21 cellular contexts compared by ENCODE assay signal in the genomic region with DNA sequence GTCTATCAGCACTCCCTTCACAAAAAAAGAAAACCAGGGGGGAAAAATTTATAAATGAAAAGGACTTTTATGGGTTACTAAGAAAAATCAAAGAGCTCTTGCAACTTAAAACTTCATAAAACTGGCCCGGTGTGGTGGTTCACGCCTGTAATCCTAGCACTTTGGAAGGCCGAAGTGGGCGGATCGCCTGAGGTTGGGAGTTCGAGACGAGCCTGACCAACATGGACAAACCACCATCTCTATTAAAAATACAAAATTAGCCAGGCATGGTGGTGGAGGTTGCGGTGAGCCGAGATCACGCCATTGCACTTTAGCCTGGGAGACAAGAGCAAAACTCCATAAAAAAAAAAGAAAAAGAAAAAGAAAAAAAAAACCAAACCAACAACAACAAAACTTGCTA. TPM values are rescaled to one million over a fixed set of nuclear protein-coding genes. Genes with fewer than 3 reads are reported as not detected.
DNase-seq lines count a peak whose midpoint lies in the region; ATAC-seq and TF ChIP-seq lines count a peak whose summit lies in the region.
"Had no signal": no experiment of that assay in that cellular context is flagged by ENCODE, and none has a peak within 500 bp of the region (broad histone marks: within the 10 kb centered on the region; RNA-seq: fewer than 3 reads in every experiment).

No MANE protein-coding gene starts in this region.

- H3K9me3 Mint-ChIP-seq in brain (peaks cover 0 to 3% (median 0%) of the 10 kb centered on the region in 5 experiments), neural progenitor cell (no peaks in the 10 kb centered on the region)
- no peaks in the 10 kb centered on the region for H3K9me3 Mint-ChIP-seq in stimulated activated effector memory CD8-positive, alpha-beta T cell treated with anti-CD3 and anti-CD28 coated beads, Interleukin-12 subunit alpha, Interleukin-12 subunit beta, amount 100 ng/mL, for 72 hours
- H3K9me3 Mint-ChIP-seq: CD4-positive, alpha-beta T cell; CD8-positive, alpha-beta memory T cell had no signal

- peaks cover 0 to 15% (median 0%) of the 10 kb centered on the region in 11 experiments; a peak in 2 of 22 replicates for H4K20me1 ChIP-seq in BLaER1 treated with 17β-estradiol and CSF1 and Interleukin-3, amounts not matched to agents 10 nM and 100 nM
- no peaks in the 10 kb centered on the region for H4K20me1 ChIP-seq in neural progenitor cell (ENCODE audit: low read depth)

- peaks cover 0 to 42% (median 34%) of the 10 kb centered on the region in 11 experiments; a peak in 14 of 22 replicates for H3K36me3 ChIP-seq in BLaER1 treated with 17β-estradiol and CSF1 and Interleukin-3, amounts not matched to agents 10 nM and 100 nM
- H3K36me3 ChIP-seq in neural progenitor cell, result no peaks in the 10 kb centered on the region

- H3K27ac Mint-ChIP-seq in brain (peak overlapping the region in 3 of 5 experiments; percentile 47 to 76 (median 60)), neural progenitor cell (no peak overlapping the region)
- H3K27ac Mint-ChIP-seq in stimulated activated effector memory CD8-positive, alpha-beta T cell treated with anti-CD3 and anti-CD28 coated beads, Interleukin-12 subunit alpha, Interleukin-12 subunit beta, amount 100 ng/mL, for 72 hours, result no peak overlapping the region
- H3K27ac Mint-ChIP-seq: CD14-positive monocyte; CD4-positive, alpha-beta T cell; CD8-positive, alpha-beta memory T cell had no signal

- H3K9ac ChIP-seq in BLaER1 treated with 17β-estradiol and CSF1 and Interleukin-3, amounts not matched to agents 10 nM and 100 nM, result peak overlapping the region in 10 of 11 experiments; percentile 69 to 98 (median 94); a peak in 18 of 22 replicates
- no peak overlapping the region for H3K9ac ChIP-seq in neural progenitor cell
- H3K9ac ChIP-seq: GM23248 had no signal

- no peak overlapping the region for H2AFZ ChIP-seq in neural progenitor cell (replicated peaks)
- H2AFZ ChIP-seq: GM23248 had no signal

- peaks cover 42 to 87% (median 82%) of the 10 kb centered on the region in 10 experiments for H3K4me1 ChIP-seq in BLaER1 treated with 17β-estradiol and CSF1 and Interleukin-3, amounts not matched to agents 10 nM and 100 nM
- H3K4me1 ChIP-seq in neural progenitor cell, result peaks cover 73% of the 10 kb centered on the region

- H3K9me3 ChIP-seq in BLaER1 treated with 17β-estradiol and CSF1 and Interleukin-3, amounts not matched to agents 10 nM and 100 nM (replicated peaks in 1 of 11), result no peaks in the 10 kb centered on the region
- no peaks in the 10 kb centered on the region for H3K9me3 ChIP-seq in neural progenitor cell (ENCODE audit: low read depth)

- H3K27me3 ChIP-seq in BLaER1 treated with 17β-estradiol and CSF1 and Interleukin-3, amounts not matched to agents 10 nM and 100 nM, result peaks cover 37 to 53% (median 42%) of the 10 kb centered on the region in 11 experiments; a peak in 21 of 22 replicates
- peaks cover 50% of the 10 kb centered on the region for H3K27me3 ChIP-seq in neural progenitor cell

- peaks cover 57% of the 10 kb centered on the region for H3F3A ChIP-seq in neural progenitor cell (ENCODE audit: low read depth)

- H3K27me3 Mint-ChIP-seq in brain (peaks cover 38% of the 10 kb centered on the region), neural progenitor cell (ENCODE audit: insufficient read depth, low read depth) (peaks cover 42% of the 10 kb centered on the region)

- ATAC-seq in stimulated activated effector memory CD8-positive, alpha-beta T cell treated with anti-CD3 and anti-CD28 coated beads, Interleukin-12 subunit alpha, Interleukin-12 subunit beta, amount 100 ng/mL, for 72 hours, result no peak
- ATAC-seq in HG03521 (IDR thresholded peaks at IDR 0.05; ENCODE audit: unreplicated experiment), result no peak
- ATAC-seq: GM12878 had no signal

- DNase-seq in neural progenitor cell (ENCODE audit: low spot score) (no peak), pons (ENCODE audit: low spot score) (no peak)
- DNase-seq in stimulated activated effector memory CD8-positive, alpha-beta T cell treated with anti-CD3 and anti-CD28 coated beads, Interleukin-12 subunit alpha, Interleukin-12 subunit beta, amount 100 ng/mL, for 72 hours (ENCODE audit: low spot score in 2 of 2), result no peak
- DNase-seq: CD8-positive, alpha-beta memory T cell; DMS 273 treated with DMSO at 0.1 percent for 48 hours; DMS79; EL; GDM1; GM23248; H7; HCEC 1CT had no signal

- TF ChIP-seq CTCF in brain (conservative IDR thresholded peaks at IDR 0.05), result no peak
- TF ChIP-seq CTCF in neural progenitor cell (IDR thresholded peaks at IDR 0.05), result no peak

- peak overlapping the region; percentile 77 to 100 (median 91); a peak in 21 of 22 replicates for H3K4me2 ChIP-seq in BLaER1 treated with 17β-estradiol and CSF1 and Interleukin-3, amounts not matched to agents 10 nM and 100 nM
- H3K4me2 ChIP-seq in neural progenitor cell, result peak overlapping the region; percentile 99

- H3K79me2 ChIP-seq in neural progenitor cell (ENCODE audit: low read depth), result peaks cover 3% of the 10 kb centered on the region

- peaks cover 46% of the 10 kb centered on the region for H3K4me1 Mint-ChIP-seq in brain
- peaks cover 33% of the 10 kb centered on the region for H3K4me1 Mint-ChIP-seq in neural progenitor cell
- H3K4me1 Mint-ChIP-seq in stimulated activated effector memory CD8-positive, alpha-beta T cell treated with anti-CD3 and anti-CD28 coated beads, Interleukin-12 subunit alpha, Interleukin-12 subunit beta, amount 100 ng/mL, for 72 hours, result peaks cover 9% of the 10 kb centered on the region

- peak overlapping the region in 8 of 11 experiments; percentile 79 to 98 (median 94); a peak in 17 of 22 replicates for H3K27ac ChIP-seq in BLaER1 treated with 17β-estradiol and CSF1 and Interleukin-3, amounts not matched to agents 10 nM and 100 nM
- no peak overlapping the region for H3K27ac ChIP-seq in neural progenitor cell
- H3K27ac ChIP-seq: GM23248 had no signal

- H3K36me3 Mint-ChIP-seq in brain, result no peaks in the 10 kb centered on the region
- no peaks in the 10 kb centered on the region for H3K36me3 Mint-ChIP-seq in neural progenitor cell
- no peaks in the 10 kb centered on the region for H3K36me3 Mint-ChIP-seq in stimulated activated effector memory CD8-positive, alpha-beta T cell treated with anti-CD3 and anti-CD28 coated beads, Interleukin-12 subunit alpha, Interleukin-12 subunit beta, amount 100 ng/mL, for 72 hours
- H3K36me3 Mint-ChIP-seq: CD8-positive, alpha-beta memory T cell had no signal

- H3K4me3 Mint-ChIP-seq in brain (peak overlapping the region in 4 of 5 experiments; percentile 57 to 83 (median 81)), neural progenitor cell (no peak overlapping the region)
- H3K4me3 Mint-ChIP-seq in stimulated activated effector memory CD8-positive, alpha-beta T cell treated with anti-CD3 and anti-CD28 coated beads, Interleukin-12 subunit alpha, Interleukin-12 subunit beta, amount 100 ng/mL, for 72 hours, result no peak overlapping the region

- peak overlapping the region in 8 of 10 experiments; percentile 77 to 98 (median 92); a peak in 16 of 20 replicates for H3K4me3 ChIP-seq in BLaER1 treated with 17β-estradiol and CSF1 and Interleukin-3, amounts not matched to agents 10 nM and 100 nM
- peak overlapping the region; percentile 91 for H3K4me3 ChIP-seq in neural progenitor cell
- H3K4me3 ChIP-seq: GM12878, GM23248 had no signal

RNA-seq across cellular contexts. Expression of gene DIPK1C, which starts 1.7 kb away (rescaled TPM):
- 10.0 TPM for polyA plus RNA-seq in brain (ENCODE audit: insufficient read depth, low read depth, low replicate concordance)
- 12.9 and 13.7 TPM in 2 replicates for total RNA-seq in neural progenitor cell (ENCODE audit: low replicate concordance)
- total RNA-seq: A172; A673; CD4-positive, alpha-beta T cell; CD8-positive, alpha-beta memory T cell; GM12878; GM23248; H1; H7 had no signal
- polyA plus RNA-seq: BJ; CD14-positive monocyte; CD8-positive, alpha-beta memory T cell; GM12878; GM23248 had no signal

RNA-seq across cellular contexts. Expression of gene CNDP2, which starts 40.8 kb away (rescaled TPM):
- polyA plus RNA-seq in brain (ENCODE audit: insufficient read depth, low read depth, low replicate concordance), result 220 TPM
- total RNA-seq in neural progenitor cell (ENCODE audit: low replicate concordance), result 56.1 and 69.7 TPM in 2 replicates

Comparison
In these comparisons a context has a peak if more than half of its experiments do, and no peak if none do; other contexts are left out.
1. H3K27ac Mint-ChIP-seq: peak in brain (3 of 5); none in neural progenitor cell (single experiment) and stimulated activated effector memory CD8-positive, alpha-beta T cell treated with anti-CD3 and anti-CD28 coated beads, Interleukin-12 subunit alpha, Interleukin-12 subunit beta, amount 100 ng/mL, for 72 hours (single experiment).
2. H3K4me3 Mint-ChIP-seq: peak in brain (4 of 5); none in neural progenitor cell (single experiment) and stimulated activated effector memory CD8-positive, alpha-beta T cell treated with anti-CD3 and anti-CD28 coated beads, Interleukin-12 subunit alpha, Interleukin-12 subunit beta, amount 100 ng/mL, for 72 hours (single experiment).